Comparison of ENCODE assay signal across 1 cellular context in genomic region chrX:65643046-65643785, GRCh38.
TF ChIP-seq lines count a peak whose summit lies in the region.

No MANE protein-coding gene starts in this region.

TF ChIP-seq in HCT116, 20 proteins besides CTCF, POLR2A, EP300 and RAD21 (continued from another document):
- TF ChIP-seq, protein P1, sequence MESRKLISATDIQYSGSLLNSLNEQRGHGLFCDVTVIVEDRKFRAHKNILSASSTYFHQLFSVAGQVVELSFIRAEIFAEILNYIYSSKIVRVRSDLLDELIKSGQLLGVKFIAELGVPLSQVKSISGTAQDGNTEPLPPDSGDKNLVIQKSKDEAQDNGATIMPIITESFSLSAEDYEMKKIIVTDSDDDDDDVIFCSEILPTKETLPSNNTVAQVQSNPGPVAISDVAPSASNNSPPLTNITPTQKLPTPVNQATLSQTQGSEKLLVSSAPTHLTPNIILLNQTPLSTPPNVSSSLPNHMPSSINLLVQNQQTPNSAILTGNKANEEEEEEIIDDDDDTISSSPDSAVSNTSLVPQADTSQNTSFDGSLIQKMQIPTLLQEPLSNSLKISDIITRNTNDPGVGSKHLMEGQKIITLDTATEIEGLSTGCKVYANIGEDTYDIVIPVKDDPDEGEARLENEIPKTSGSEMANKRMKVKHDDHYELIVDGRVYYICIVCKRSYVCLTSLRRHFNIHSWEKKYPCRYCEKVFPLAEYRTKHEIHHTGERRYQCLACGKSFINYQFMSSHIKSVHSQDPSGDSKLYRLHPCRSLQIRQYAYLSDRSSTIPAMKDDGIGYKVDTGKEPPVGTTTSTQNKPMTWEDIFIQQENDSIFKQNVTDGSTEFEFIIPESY (IDR thresholded peaks at IDR 0.05; ENCODE audit: extremely low read depth, insufficient replicate concordance, low read length), result no peak
- TF ChIP-seq EGR1 (IDR thresholded peaks at IDR 0.05; ENCODE audit: low read depth) (no peak), JUND (IDR thresholded peaks at IDR 0.05) (no peak), ZFX (IDR thresholded peaks at IDR 0.05) (no peak), SP1 (IDR thresholded peaks at IDR 0.05; ENCODE audit: low read depth) (no peak), ELF1 (IDR thresholded peaks at IDR 0.05; ENCODE audit: borderline replicate concordance, low read depth) (no peak), CEBPB (IDR thresholded peaks at IDR 0.05; ENCODE audit: low read depth) (no peak), EZH2phosphoT487 (IDR thresholded peaks at IDR 0.05; ENCODE audit: borderline replicate concordance) (no peak)
- TF ChIP-seq, protein P2, sequence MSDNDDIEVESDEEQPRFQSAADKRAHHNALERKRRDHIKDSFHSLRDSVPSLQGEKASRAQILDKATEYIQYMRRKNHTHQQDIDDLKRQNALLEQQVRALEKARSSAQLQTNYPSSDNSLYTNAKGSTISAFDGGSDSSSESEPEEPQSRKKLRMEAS (IDR thresholded peaks at IDR 0.05), result no peak
